Comparison of ENCODE assay signal across 16 cellular contexts in genomic region chr22:40540265-40540664, GRCh38.
DNase-seq lines count a peak whose midpoint lies in the region; ATAC-seq, FAIRE-seq and TF ChIP-seq lines count a peak whose summit lies in the region.
"Had no signal": no experiment of that assay in that cellular context is flagged by ENCODE, and none has a peak within 500 bp of the region (broad histone marks: within the 10 kb centered on the region; RNA-seq: fewer than 3 reads in every experiment).

No MANE protein-coding gene starts in this region.

- H3K4me1 Mint-ChIP-seq in MCF 10A (ENCODE audit: insufficient read depth, unreplicated experiment) (peaks cover 32% of the 10 kb centered on the region), T-helper 17 cell (peaks cover 15% of the 10 kb centered on the region)

- H2AFZ ChIP-seq in mammary epithelial cell (ENCODE audit: low read depth, low read length) (no peak overlapping the region), keratinocyte (ENCODE audit: control insufficient read depth, low read length) (no peak overlapping the region)

- ATAC-seq in T-helper 17 cell, result no peak
- ATAC-seq in HG03565 (IDR thresholded peaks at IDR 0.05; ENCODE audit: unreplicated experiment), result no peak
- no peak for ATAC-seq in HG03521 (IDR thresholded peaks at IDR 0.05; ENCODE audit: unreplicated experiment)

- BruUV-seq in MCF 10A (replicated peaks; lab: Mats Ljungman, UMichigan) (no TSS peak), mammary epithelial cell (replicated peaks; lab: Mats Ljungman, UMichigan) (no TSS peak)

- H3K4me1 ChIP-seq in mammary epithelial cell (ENCODE audit: insufficient read depth, low read length), result peaks cover 30% of the 10 kb centered on the region
- peaks cover 33% of the 10 kb centered on the region for H3K4me1 ChIP-seq in keratinocyte (ENCODE audit: control insufficient read depth, extremely low read depth, insufficient read depth, low read length)
- H3K4me1 ChIP-seq: SJCRH30 had no signal

- H3K4me3 Mint-ChIP-seq in MCF 10A (ENCODE audit: unreplicated experiment) (no peak overlapping the region), T-helper 17 cell (no peak overlapping the region)

- H4K20me1 ChIP-seq in mammary epithelial cell (ENCODE audit: insufficient read depth, low read length) (no peaks in the 10 kb centered on the region), keratinocyte (ENCODE audit: control insufficient read depth, extremely low read depth, insufficient read depth, low read length) (no peaks in the 10 kb centered on the region)

- dilution Hi-C loops in mammary epithelial cell (cut with HindIII; ENCODE audit: low sequenced_read_pairs), result no loop called here
- dilution Hi-C loops in keratinocyte (cut with MboI; ENCODE audit: extremely low pct_ligation_motif_present, low sequenced_read_pairs), result loop anchor here (25.0 kb wide), 1 partner anchor 97 kb away; the partner anchor contains the start of gene MRTFA

- peak overlapping the region; percentile 89 for H3K27ac Mint-ChIP-seq in MCF 10A (ENCODE audit: low read depth, unreplicated experiment)
- peak overlapping the region; percentile 67 for H3K27ac Mint-ChIP-seq in T-helper 17 cell

- DNase-seq in MCF 10A (ENCODE audit: unreplicated experiment) (no peak), mammary epithelial cell (no peak), T-helper 17 cell (no peak), keratinocyte (ENCODE audit: low read depth, low spot score) (no peak), NCI-H748 (lab: John Stamatoyannopoulos, UW; ENCODE audit: unreplicated experiment) (no peak)
- DNase-seq: ACHN, DMS 273 treated with DMSO at 0.1 percent for 48 hours, EL, HCEC 1CT, IMR-90, NCI-H1417 treated with DMSO at 0.1 percent for 48 hours, NCI-H2029 treated with DMSO at 0.1 percent for 48 hours, NCI-H510A, SJCRH30 had no signal

- no peak for FAIRE-seq in keratinocyte (lab: Jason Lieb, UNC)

- TF ChIP-seq CTCF in MCF 10A (IDR thresholded peaks at IDR 0.05; ENCODE audit: unreplicated experiment) (no peak), mammary epithelial cell (conservative IDR thresholded peaks at IDR 0.05 in 1 of 2, IDR thresholded peaks at IDR 0.05 in 1 of 2; ENCODE audit: extremely low read depth in 1 of 2, insufficient read depth in 1 of 2, low read depth in 1 of 2, low read length in 2 of 2) (no peak), keratinocyte (optimal IDR thresholded peaks at IDR 0.05 in 1 of 3, IDR thresholded peaks at IDR 0.05 in 1 of 3, conservative IDR thresholded peaks at IDR 0.05 in 1 of 3; ENCODE audit: extremely low read depth in 1 of 3, insufficient read depth in 2 of 3, low read length in 3 of 3) (no peak)

- H3K79me2 ChIP-seq in mammary epithelial cell (ENCODE audit: insufficient read depth, low read length) (peaks cover 43% of the 10 kb centered on the region), keratinocyte (ENCODE audit: control insufficient read depth, insufficient read depth, low read length) (peaks cover 36% of the 10 kb centered on the region)

- no peaks in the 10 kb centered on the region for H3K27me3 Mint-ChIP-seq in MCF 10A (ENCODE audit: insufficient read depth, unreplicated experiment)
- H3K27me3 Mint-ChIP-seq in T-helper 17 cell, result no peaks in the 10 kb centered on the region

- H3K4me3 ChIP-seq in mammary epithelial cell (replicated peaks in 1 of 3; ENCODE audit: insufficient read depth in 1 of 3, low read depth in 2 of 3, low read length in 3 of 3), result no peak overlapping the region
- H3K4me3 ChIP-seq in keratinocyte (ENCODE audit: control insufficient read depth in 2 of 3, extremely low read depth in 1 of 3, insufficient read depth in 2 of 3, low read depth in 1 of 3, low read length in 3 of 3), result no peak overlapping the region
- H3K4me3 ChIP-seq: SJCRH30 had no signal

- no peaks in the 10 kb centered on the region for H3K9me1 ChIP-seq in keratinocyte (ENCODE audit: control insufficient read depth, extremely low read depth, insufficient read depth, low read length)

- H3K4me2 ChIP-seq in mammary epithelial cell (ENCODE audit: insufficient read depth, low read depth, low read length) (no peak overlapping the region), keratinocyte (ENCODE audit: control insufficient read depth, extremely low read depth, insufficient read depth, low read depth, low read length) (peak overlapping the region; percentile 87)

- peaks cover 10% of the 10 kb centered on the region for H3K36me3 Mint-ChIP-seq in MCF 10A (ENCODE audit: insufficient read depth, unreplicated experiment)
- no peaks in the 10 kb centered on the region for H3K36me3 Mint-ChIP-seq in T-helper 17 cell (ENCODE audit: low read depth)

- no peak overlapping the region for H3K9ac ChIP-seq in mammary epithelial cell (ENCODE audit: insufficient read depth, low read length)
- H3K9ac ChIP-seq in keratinocyte (ENCODE audit: control insufficient read depth, extremely low read depth, insufficient read depth, low read length), result peak overlapping the region; percentile 47

- H3K27me3 ChIP-seq in mammary epithelial cell (ENCODE audit: insufficient read depth, low read length) (no peaks in the 10 kb centered on the region), keratinocyte (ENCODE audit: control insufficient read depth, extremely low read depth, insufficient read depth, low read length) (no peaks in the 10 kb centered on the region)
- H3K27me3 ChIP-seq: SJCRH30 had no signal

- CTCF ChIA-PET in MCF 10A (lab: Yijun Ruan, JAX), result no interaction called here
- CTCF ChIA-PET in mammary epithelial cell (lab: Charles Lee; ENCODE audit: low non-redundant PET), result no interaction called here

- 100% methylated on average over 5 of the region's 5 CpGs for WGBS in mammary epithelial cell (ENCODE audit: low coverage, missing lambda C conversion rate)

- H3K9me3 ChIP-seq in mammary epithelial cell (replicated peaks; ENCODE audit: insufficient read depth, low read length), result no peaks in the 10 kb centered on the region
- H3K9me3 ChIP-seq in T-helper 17 cell (ENCODE audit: control insufficient read depth, low read length, poor library complexity, severe bottlenecking), result no peaks in the 10 kb centered on the region
- no peaks in the 10 kb centered on the region for H3K9me3 ChIP-seq in keratinocyte (ENCODE audit: control insufficient read depth, low read depth, low read length)
- H3K9me3 ChIP-seq: SJCRH30 had no signal

- in situ Hi-C loops in mammary epithelial cell (cut with MboI; ENCODE audit: low sequenced_read_pairs in 2 of 2), result loop anchor here in 1 of 2 donors (10.0 kb wide), 1 partner anchor 215 kb away; no protein-coding TSS in a partner anchor

- no peaks in the 10 kb centered on the region for H3K36me3 ChIP-seq in mammary epithelial cell (ENCODE audit: insufficient read depth, low read length)
- H3K36me3 ChIP-seq in keratinocyte (ENCODE audit: control insufficient read depth in 2 of 2, extremely low read depth in 1 of 2, insufficient read depth in 2 of 2, low read length in 2 of 2), result no peaks in the 10 kb centered on the region
- H3K36me3 ChIP-seq: SJCRH30 had no signal

- POLR2A ChIA-PET in MCF 10A (lab: Yijun Ruan, JAX), result interaction anchor here (1.6 to 3.0 kb wide), 3 partner anchors 15 to 54 kb away, joined by 7 to 19 read pairs (median 9); no protein-coding TSS in a partner anchor

- intact Hi-C loops in MCF 10A (cut with micrococcal nuclease) (no loop called here), mammary epithelial cell (cut with micrococcal nuclease) (no loop called here)

- H3K27ac ChIP-seq in mammary epithelial cell (ENCODE audit: insufficient read depth, low read depth, low read length) (no peak overlapping the region), keratinocyte (ENCODE audit: control insufficient read depth, insufficient read depth, low read length) (peak overlapping the region; percentile 95)
- H3K27ac ChIP-seq: SJCRH30 had no signal

- no peaks in the 10 kb centered on the region for H3K9me3 Mint-ChIP-seq in MCF 10A (ENCODE audit: unreplicated experiment)
